ENCODE assay signal across 18 cellular contexts in genomic region chr9:126618590-126619335, GRCh38. TPM values are rescaled to one million over a fixed set of nuclear protein-coding genes. Genes with fewer than 3 reads are reported as not detected.
A peak's percentile ranks its signal among the peaks of the same experiment; 100 is the strongest.
DNase-seq lines count a peak whose midpoint lies in the region; ATAC-seq and TF ChIP-seq lines count a peak whose summit lies in the region.
"Had no signal": no experiment of that assay in that cellular context is flagged by ENCODE, and none has a peak within 500 bp of the region (broad histone marks: within the 10 kb centered on the region; RNA-seq: fewer than 3 reads in every experiment).

No MANE protein-coding gene starts in this region.

- no peaks in the 10 kb centered on the region for H3K9me2 ChIP-seq in GM23338 (ENCODE audit: insufficient read depth)

- DNase-seq in GM23338 (ENCODE audit: low spot score) (peak; percentile 68), T-helper 17 cell (no peak), retina (peak; percentile 64)
- DNase-seq: activated B cell treated with CpG ODN at 0.5 μM for 24 hours; activated gamma-delta T cell treated with Interleukin-2 at 50 U/mL for 16 hours; islet precursor cell; midbrain; NCI-H1417; stimulated activated CD4-positive, alpha-beta T cell treated with anti-CD3 and anti-CD28 coated beads, Interleukin-4, amount 100 ng/mL, for 1 hour; testis had no signal

- peak; percentile 9 for ATAC-seq in GM23338
- no peak for ATAC-seq in T-helper 17 cell
- no peak for ATAC-seq in GM21515 (IDR thresholded peaks at IDR 0.05; ENCODE audit: unreplicated experiment)
- no peak for ATAC-seq in GM21423 (IDR thresholded peaks at IDR 0.05; ENCODE audit: unreplicated experiment)
- no peak for ATAC-seq in HG03457 (IDR thresholded peaks at IDR 0.05; ENCODE audit: unreplicated experiment)

- peaks cover 29% of the 10 kb centered on the region for H3F3A ChIP-seq in GM23338 (replicated peaks; ENCODE audit: low read depth)

- no peaks in the 10 kb centered on the region for H3K9me3 Mint-ChIP-seq in GM23338
- H3K9me3 Mint-ChIP-seq: activated B cell treated with CpG ODN at 0.5 μM for 24 hours; T-helper 1 cell treated with Interleukin-12 subunit alpha and Interleukin-12 subunit beta and Interleukin-4 antibody, amounts not matched to agents 30 μg/mL and 1 μg/mL, for 36 hours had no signal

- no peaks in the 10 kb centered on the region for H3K36me3 Mint-ChIP-seq in GM23338 (ENCODE audit: low read depth)
- no peaks in the 10 kb centered on the region for H3K36me3 Mint-ChIP-seq in T-helper 17 cell (ENCODE audit: low read depth)

- H3K9me3 ChIP-seq in T-helper 17 cell (ENCODE audit: control insufficient read depth, low read length, poor library complexity, severe bottlenecking) (no peaks in the 10 kb centered on the region), iPS-18c (ENCODE audit: control insufficient read depth, insufficient read depth, low read length) (peaks cover 5% of the 10 kb centered on the region)
- H3K9me3 ChIP-seq: BLaER1 treated with 17β-estradiol and CSF1 and Interleukin-3, amounts not matched to agents 10 nM and 100 nM; testis had no signal

- no peaks in the 10 kb centered on the region for H3K79me2 ChIP-seq in GM23338 (replicated peaks; ENCODE audit: insufficient read depth)

- H3K4me1 Mint-ChIP-seq in GM23338, result peaks cover 70% of the 10 kb centered on the region
- H3K4me1 Mint-ChIP-seq in T-helper 17 cell, result peaks cover 12% of the 10 kb centered on the region

- H3K4me3 ChIP-seq in GM23338, result peak overlapping the region; percentile 57
- H3K4me3 ChIP-seq in iPS-18c (ENCODE audit: insufficient read depth, low read depth, low read length), result peak overlapping the region; percentile 31
- H3K4me3 ChIP-seq: BLaER1 treated with 17β-estradiol and CSF1 and Interleukin-3, amounts not matched to agents 10 nM and 100 nM had no signal

- H3K27ac Mint-ChIP-seq in GM23338, result no peak overlapping the region
- no peak overlapping the region for H3K27ac Mint-ChIP-seq in T-helper 17 cell
- H3K27ac Mint-ChIP-seq: activated B cell treated with CpG ODN at 0.5 μM for 24 hours; T-helper 1 cell treated with Interleukin-12 subunit alpha and Interleukin-12 subunit beta and Interleukin-4 antibody, amounts not matched to agents 30 μg/mL and 1 μg/mL, for 36 hours had no signal

- H3K27ac ChIP-seq in GM23338 (ENCODE audit: low read depth), result no peak overlapping the region
- H3K27ac ChIP-seq: BLaER1 treated with 17β-estradiol and CSF1 and Interleukin-3, amounts not matched to agents 10 nM and 100 nM; HL-60; testis had no signal

- TF ChIP-seq CTCF in GM23338 (conservative IDR thresholded peaks at IDR 0.05; ENCODE audit: low read depth in 2 of 2), result no peak

- H2AFZ ChIP-seq in GM23338, result peak overlapping the region; percentile 59; the same call in 1 of the 2 replicates

- H3K27me3 ChIP-seq in GM23338 (ENCODE audit: insufficient read depth), result peaks cover 96% of the 10 kb centered on the region
- H3K27me3 ChIP-seq: testis had no signal

- H4K20me1 ChIP-seq in GM23338 (replicated peaks; ENCODE audit: insufficient read depth), result peaks cover 18% of the 10 kb centered on the region

- H3K4me3 Mint-ChIP-seq in GM23338 (peak overlapping the region; percentile 66), T-helper 17 cell (peak overlapping the region; percentile 33)
- H3K4me3 Mint-ChIP-seq: activated B cell treated with CpG ODN at 0.5 μM for 24 hours; T-helper 1 cell treated with Interleukin-12 subunit alpha and Interleukin-12 subunit beta and Interleukin-4 antibody, amounts not matched to agents 30 μg/mL and 1 μg/mL, for 36 hours had no signal

- no peaks in the 10 kb centered on the region for H3K36me3 ChIP-seq in GM23338 (ENCODE audit: insufficient read depth)
- H3K36me3 ChIP-seq: BLaER1 treated with 17β-estradiol and CSF1 and Interleukin-3, amounts not matched to agents 10 nM and 100 nM had no signal

- H3K27me3 Mint-ChIP-seq in GM23338 (ENCODE audit: insufficient read depth, low read depth, poor library complexity) (peaks cover 93% of the 10 kb centered on the region), T-helper 17 cell (peaks cover 77% of the 10 kb centered on the region)

- H3K4me1 ChIP-seq in GM23338 (ENCODE audit: insufficient read depth), result peaks cover 73% of the 10 kb centered on the region

- H3K4me2 ChIP-seq in GM23338, result peak overlapping the region; percentile 85

TF ChIP-seq in GM23338, 12 proteins besides CTCF, POLR2A, EP300 and RAD21:
- TF ChIP-seq JUNB (IDR thresholded peaks at IDR 0.05; ENCODE audit: unreplicated experiment) (no peak), EZH2 (IDR thresholded peaks at IDR 0.05; ENCODE audit: low read depth, unreplicated experiment) (peak; percentile 76)

RNA-seq across cellular contexts. Expression of gene LMX1B, which starts 5.0 kb away (rescaled TPM):
- 0.21 TPM in 1 of 2 replicates, not detected in the other for total RNA-seq in GM23338 (2014; rRNA removed; shearing (Covaris generic))
- 0.05 and 0.08 TPM in 2 replicates for polyA plus RNA-seq in GM23338 (2016; fragmentation: Nextera tagmentation; extraction: Ambion mirVana)
- total RNA-seq in T-helper 17 cell, result not detected
- total RNA-seq: activated B cell treated with CpG ODN at 0.5 μM for 24 hours had no signal
- polyA plus RNA-seq: aorta had no signal

Comparison
In these comparisons a context has a peak if more than half of its experiments do, and no peak if none do; other contexts are left out.
1. DNase-seq: peak in GM23338 (single experiment) and retina (single experiment); none in T-helper 17 cell (0 of 3).